2 cellular contexts compared by ENCODE assay signal in genomic region chr12:62683724-62684501, GRCh38.
TF ChIP-seq lines count a peak whose summit lies in the region.

No MANE protein-coding gene starts in this region.

TF ChIP-seq in H1, 55 proteins besides CTCF, POLR2A, EP300 and RAD21:
- TF ChIP-seq GTF2F1 (IDR thresholded peaks at IDR 0.05; ENCODE audit: borderline replicate concordance, low read depth, low read length) (no peak), SIX5 (IDR thresholded peaks at IDR 0.05; ENCODE audit: low read depth, low read length) (no peak), NANOG (IDR thresholded peaks at IDR 0.05; ENCODE audit: insufficient read depth, low read depth, low read length, poor library complexity, severe bottlenecking) (no peak), MAFK (IDR thresholded peaks at IDR 0.05; ENCODE audit: low read depth, low read length) (no peak), FOSL1 (IDR thresholded peaks at IDR 0.05; ENCODE audit: insufficient read depth, low read depth, low read length) (no peak), NRF1 (IDR thresholded peaks at IDR 0.05; ENCODE audit: low read depth, low read length) (no peak)

TF ChIP-seq in HEK293T, 16 proteins besides CTCF, POLR2A, EP300 and RAD21:
- TF ChIP-seq HDGF (IDR thresholded peaks at IDR 0.05; ENCODE audit: borderline replicate concordance) (no peak), CTBP1 (IDR thresholded peaks at IDR 0.05; ENCODE audit: borderline replicate concordance) (no peak), PKNOX1 (IDR thresholded peaks at IDR 0.05) (no peak), ZNF384 (IDR thresholded peaks at IDR 0.05) (no peak), FOXA1 (IDR thresholded peaks at IDR 0.05) (no peak), ARNT (IDR thresholded peaks at IDR 0.05) (no peak), BHLHE40 (IDR thresholded peaks at IDR 0.05; ENCODE audit: borderline replicate concordance) (no peak), L3MBTL2 (conservative IDR thresholded peaks at IDR 0.05) (no peak), SUZ12 (IDR thresholded peaks at IDR 0.05) (no peak), FOXM1 (IDR thresholded peaks at IDR 0.05; ENCODE audit: borderline replicate concordance) (no peak), FOXK2 (IDR thresholded peaks at IDR 0.05) (no peak)
